9 cellular contexts compared by ENCODE assay signal in the genomic region with DNA sequence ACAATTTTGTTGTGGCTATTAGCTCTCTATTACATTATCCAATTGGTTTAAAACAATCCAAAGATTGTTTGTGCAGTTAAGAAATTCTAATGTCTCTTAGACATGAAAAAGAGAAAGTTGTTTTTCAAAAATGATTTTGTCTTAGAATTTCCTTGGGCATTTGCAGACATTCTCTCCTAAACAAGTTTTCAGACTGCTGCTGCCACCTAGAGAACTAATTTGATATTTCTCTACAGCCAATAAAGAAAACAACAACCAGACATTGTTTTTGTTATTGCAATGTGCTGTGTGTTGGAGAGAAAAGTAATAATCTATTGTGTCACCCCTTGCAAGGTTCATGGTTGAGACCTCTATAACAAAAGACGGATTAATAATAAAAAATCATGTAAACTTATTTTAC.
DNase-seq lines count a peak whose midpoint lies in the region; ATAC-seq and TF ChIP-seq lines count a peak whose summit lies in the region.
"Had no signal": no experiment of that assay in that cellular context is flagged by ENCODE, and none has a peak within 500 bp of the region (broad histone marks: within the 10 kb centered on the region; RNA-seq: fewer than 3 reads in every experiment).

No MANE protein-coding gene starts in this region.

- H3K4me3 ChIP-seq in heart left ventricle (no peak overlapping the region), right atrium auricular region (no peak overlapping the region), foreskin fibroblast (ENCODE audit: low read depth in 1 of 2, low read length in 2 of 2) (no peak overlapping the region), transverse colon (no peak overlapping the region)

- H3K9me3 Mint-ChIP-seq in type B pancreatic cell = no peaks in the 10 kb centered on the region
- H3K9me3 Mint-ChIP-seq: activated CD4-positive, alpha-beta T cell treated with anti-CD3 and anti-CD28 coated beads, Interleukin-2, amount 10 ng/mL, durations not matched to agents 24 days and 14 days had no signal

- H3K9me3 ChIP-seq in heart left ventricle = no peaks in the 10 kb centered on the region
- H3K9me3 ChIP-seq in right atrium auricular region = no peaks in the 10 kb centered on the region
- H3K9me3 ChIP-seq in transverse colon = no peaks in the 10 kb centered on the region

- no peak for DNase-seq in heart left ventricle
- DNase-seq in right atrium auricular region (ENCODE audit: low spot score) = no peak
- DNase-seq in OCI-M1 (lab: John Stamatoyannopoulos, UW) = peak; percentile 73
- peak in 1 of 2 donors; percentile 2 for DNase-seq in foreskin fibroblast
- DNase-seq in type B pancreatic cell (ENCODE audit: extremely low spot score, unreplicated experiment) = no peak
- DNase-seq in transverse colon = no peak
- DNase-seq in activated T-cell treated with anti-CD3 and anti-CD28 coated beads for 4 hours = no peak
- DNase-seq: activated CD4-positive, alpha-beta T cell treated with anti-CD3 and anti-CD28 coated beads, Interleukin-2, amount 10 ng/mL, durations not matched to agents 24 days and 14 days had no signal

- no peaks in the 10 kb centered on the region for H3K4me1 Mint-ChIP-seq in type B pancreatic cell (ENCODE audit: unreplicated experiment)
- H3K4me1 Mint-ChIP-seq: activated CD4-positive, alpha-beta T cell treated with anti-CD3 and anti-CD28 coated beads, Interleukin-2, amount 10 ng/mL, durations not matched to agents 24 days and 14 days had no signal

- H3K27ac Mint-ChIP-seq in type B pancreatic cell = no peak overlapping the region
- H3K27ac Mint-ChIP-seq: activated CD4-positive, alpha-beta T cell treated with anti-CD3 and anti-CD28 coated beads, Interleukin-2, amount 10 ng/mL, durations not matched to agents 24 days and 14 days had no signal

- in situ Hi-C loops in transverse colon (cut with MboI; ENCODE audit: low pct_ligation_motif_present in 1 of 4, low pct_unique_long_range_greater_than_20kb in 1 of 4, low sequenced_read_pairs in 3 of 4) = no loop called here

- H3K27ac ChIP-seq in heart left ventricle (no peak overlapping the region), right atrium auricular region (no peak overlapping the region), transverse colon (no peak overlapping the region)

- H3K27me3 Mint-ChIP-seq in type B pancreatic cell = no peaks in the 10 kb centered on the region
- H3K27me3 Mint-ChIP-seq: activated CD4-positive, alpha-beta T cell treated with anti-CD3 and anti-CD28 coated beads, Interleukin-2, amount 10 ng/mL, durations not matched to agents 24 days and 14 days had no signal

- H3K27me3 ChIP-seq in heart left ventricle (peaks cover 0 to 3% (median 0%) of the 10 kb centered on the region in 9 donors), right atrium auricular region (no peaks in the 10 kb centered on the region), transverse colon (no peaks in the 10 kb centered on the region)

- TF ChIP-seq EP300 in transverse colon (IDR thresholded peaks at IDR 0.05; ENCODE audit: low read depth) = no peak

- TF ChIP-seq POLR2A in heart left ventricle (IDR thresholded peaks at IDR 0.05) (no peak), transverse colon (IDR thresholded peaks at IDR 0.05) (no peak)

- H3K4me3 Mint-ChIP-seq in type B pancreatic cell = no peak overlapping the region
- H3K4me3 Mint-ChIP-seq: activated CD4-positive, alpha-beta T cell treated with anti-CD3 and anti-CD28 coated beads, Interleukin-2, amount 10 ng/mL, durations not matched to agents 24 days and 14 days had no signal

- no peaks in the 10 kb centered on the region for H3K36me3 ChIP-seq in heart left ventricle
- no peaks in the 10 kb centered on the region for H3K36me3 ChIP-seq in right atrium auricular region
- no peaks in the 10 kb centered on the region for H3K36me3 ChIP-seq in transverse colon

- peak in 8 of 12 donors; percentile 14 to 50 (median 44) for TF ChIP-seq CTCF in heart left ventricle (IDR thresholded peaks at IDR 0.05)
- peak in 1 of 2 donors; percentile 53 for TF ChIP-seq CTCF in right atrium auricular region (IDR thresholded peaks at IDR 0.05)
- TF ChIP-seq CTCF in foreskin fibroblast (IDR thresholded peaks at IDR 0.05; ENCODE audit: low read depth, low read length) = peak; percentile 15
- peak; percentile 78 for TF ChIP-seq CTCF in type B pancreatic cell (conservative IDR thresholded peaks at IDR 0.05)
- no peak for TF ChIP-seq CTCF in transverse colon (IDR thresholded peaks at IDR 0.05)

- intact Hi-C loops in heart left ventricle (cut with DNase I) (loop anchor here in 4 of 10 donors (5.0 to 10.0 kb wide), 4 partner anchors 121 to 1284 kb away; a partner anchor contains a TSS), transverse colon (cut with DNase I; ENCODE audit: low total_unique reads) (no loop called here)

- H3K4me1 ChIP-seq in heart left ventricle (no peaks in the 10 kb centered on the region), right atrium auricular region (no peaks in the 10 kb centered on the region), transverse colon (no peaks in the 10 kb centered on the region)

- H3K36me3 Mint-ChIP-seq in type B pancreatic cell = no peaks in the 10 kb centered on the region

- 3 to 9% (median 5%) methylated on average over 1 of the region's 1 CpG for WGBS in heart left ventricle, 4 donors
- 11 to 26% methylated on average over 1 of the region's 1 CpG for WGBS in transverse colon (ENCODE audit: low coverage in 1 of 2), 2 donors

- no peak for ATAC-seq in heart left ventricle
- no peak for ATAC-seq in GM18861 (IDR thresholded peaks at IDR 0.05; ENCODE audit: unreplicated experiment)

Comparison
In these comparisons a context has a peak if more than half of its experiments do, and no peak if none do; other contexts are left out.
1. CTCF ChIP-seq: peak in heart left ventricle (8 of 12), foreskin fibroblast (single experiment) and type B pancreatic cell (single experiment); none in transverse colon (0 of 5).